In genomic region chr17:42120161-42121065, GRCh38 we compare ENCODE assay signal across 5 cellular contexts. TPM values are rescaled to one million over a fixed set of nuclear protein-coding genes. Genes with fewer than 3 reads are reported as not detected.
DNase-seq lines count a peak whose midpoint lies in the region; ATAC-seq lines count a peak whose summit lies in the region.

No MANE protein-coding gene starts in this region.

- H3K4me1 ChIP-seq in mucosa of stomach (ENCODE audit: control insufficient read depth, insufficient read depth, low read length), result peaks cover 31% of the 10 kb centered on the region

- ATAC-seq in HG03432 (IDR thresholded peaks at IDR 0.05; ENCODE audit: unreplicated experiment), result peak; percentile 10

- no peaks in the 10 kb centered on the region for H3K27me3 ChIP-seq in mucosa of stomach (ENCODE audit: control insufficient read depth, insufficient read depth, low read length)

- H3K36me3 Mint-ChIP-seq in activated naive CD8-positive, alpha-beta T cell treated with anti-CD3 and anti-CD28 coated beads for 36 hours, result peaks cover 19% of the 10 kb centered on the region

- H3K9me3 ChIP-seq in mucosa of stomach (ENCODE audit: control insufficient read depth, low read length), result no peaks in the 10 kb centered on the region

- no peak for DNase-seq in activated naive CD8-positive, alpha-beta T cell treated with anti-CD3 and anti-CD28 coated beads for 36 hours
- no peak for DNase-seq in A172 (ENCODE audit: low spot score)
- DNase-seq in H4 (ENCODE audit: low spot score), result no peak

- no peaks in the 10 kb centered on the region for H3K36me3 ChIP-seq in mucosa of stomach (ENCODE audit: control insufficient read depth, insufficient read depth, low read length)

- peaks cover 28% of the 10 kb centered on the region for H3K4me1 Mint-ChIP-seq in activated naive CD8-positive, alpha-beta T cell treated with anti-CD3 and anti-CD28 coated beads for 36 hours

- H3K4me3 Mint-ChIP-seq in activated naive CD8-positive, alpha-beta T cell treated with anti-CD3 and anti-CD28 coated beads for 36 hours, result peak overlapping the region; percentile 74

- H3K4me3 ChIP-seq in mucosa of stomach (ENCODE audit: low read length), result no peak overlapping the region

- H3K27me3 Mint-ChIP-seq in activated naive CD8-positive, alpha-beta T cell treated with anti-CD3 and anti-CD28 coated beads for 36 hours, result no peaks in the 10 kb centered on the region

- H3K27ac Mint-ChIP-seq in activated naive CD8-positive, alpha-beta T cell treated with anti-CD3 and anti-CD28 coated beads for 36 hours, result peak overlapping the region; percentile 11

- H3K9me3 Mint-ChIP-seq in activated naive CD8-positive, alpha-beta T cell treated with anti-CD3 and anti-CD28 coated beads for 36 hours, result no peaks in the 10 kb centered on the region

- H3K9ac ChIP-seq in mucosa of stomach (ENCODE audit: low read length), result peak overlapping the region; percentile 28

RNA-seq across cellular contexts. Expression of gene KAT2A, which starts 0.8 kb away (rescaled TPM):
- total RNA-seq in activated naive CD8-positive, alpha-beta T cell treated with anti-CD3 and anti-CD28 coated beads for 36 hours, result 10 to 100 TPM; 49.1 to 51.6 TPM
- total RNA-seq in A172 (2014; rRNA removed; shearing (Covaris generic)), result 19.9 and 22.3 TPM in 2 replicates
- 7.5 and 16.7 TPM in 2 replicates for total RNA-seq in H4 (2014; rRNA removed; shearing (Covaris generic))

RNA-seq across cellular contexts. Expression of gene HSPB9, which starts 2.2 kb away (rescaled TPM):
- under 1 TPM; 0.18 to 0.33 TPM for total RNA-seq in activated naive CD8-positive, alpha-beta T cell treated with anti-CD3 and anti-CD28 coated beads for 36 hours
- total RNA-seq in A172 (2014; rRNA removed; shearing (Covaris generic)), result not detected in 2 replicates
- total RNA-seq in H4 (2014; rRNA removed; shearing (Covaris generic)), result not detected in 2 replicates

RNA-seq across cellular contexts. Expression of gene DHX58, which starts 7.9 kb away (rescaled TPM):
- total RNA-seq in activated naive CD8-positive, alpha-beta T cell treated with anti-CD3 and anti-CD28 coated beads for 36 hours, result 10 to 100 TPM; 23.5 to 24.9 TPM
- total RNA-seq in A172 (2014; rRNA removed; shearing (Covaris generic)), result 7.8 and 10.0 TPM in 2 replicates
- total RNA-seq in H4 (2014; rRNA removed; shearing (Covaris generic)), result 7.5 and 7.7 TPM in 2 replicates

RNA-seq across cellular contexts. Expression of gene ZNF385C, which starts 22.1 kb away (rescaled TPM):
- 1 to 10 TPM in 1 of 2 experiments, under 1 TPM in 1; 0.92 to 1.2 TPM for total RNA-seq in activated naive CD8-positive, alpha-beta T cell treated with anti-CD3 and anti-CD28 coated beads for 36 hours
- total RNA-seq in A172 (2014; rRNA removed; shearing (Covaris generic)), result not detected in 2 replicates
- 0.04 TPM in 1 of 2 replicates, not detected in the other for total RNA-seq in H4 (2014; rRNA removed; shearing (Covaris generic))

RNA-seq across cellular contexts. Expression of gene RAB5C, which starts 34.4 kb away (rescaled TPM):
- total RNA-seq in activated naive CD8-positive, alpha-beta T cell treated with anti-CD3 and anti-CD28 coated beads for 36 hours, result 10 to 100 TPM; 44.4 to 48.9 TPM
- 96.9 and 131 TPM in 2 replicates for total RNA-seq in A172 (2014; rRNA removed; shearing (Covaris generic))
- total RNA-seq in H4 (2014; rRNA removed; shearing (Covaris generic)), result 67.3 and 79.9 TPM in 2 replicates
